Comparison of ENCODE assay signal across 16 cellular contexts in genomic region chr14:77105118-77105517, GRCh38. TPM values are rescaled to one million over a fixed set of nuclear protein-coding genes. Genes with fewer than 3 reads are reported as not detected.
A peak's percentile ranks its signal among the peaks of the same experiment; 100 is the strongest.
DNase-seq lines count a peak whose midpoint lies in the region; TF ChIP-seq lines count a peak whose summit lies in the region.
"Had no signal": no experiment of that assay in that cellular context is flagged by ENCODE, and none has a peak within 500 bp of the region (broad histone marks: within the 10 kb centered on the region; RNA-seq: fewer than 3 reads in every experiment).

No MANE protein-coding gene starts in this region.

- TF ChIP-seq CTCF in breast epithelium (IDR thresholded peaks at IDR 0.05) (no peak), MCF 10A (IDR thresholded peaks at IDR 0.05; ENCODE audit: unreplicated experiment) (no peak), neural crest cell (conservative IDR thresholded peaks at IDR 0.05) (no peak), tibial artery (IDR thresholded peaks at IDR 0.05) (no peak), mammary epithelial cell (conservative IDR thresholded peaks at IDR 0.05 in 1 of 2, IDR thresholded peaks at IDR 0.05 in 1 of 2; ENCODE audit: extremely low read depth in 1 of 2, insufficient read depth in 1 of 2, low read depth in 1 of 2, low read length in 2 of 2) (no peak)

- peaks cover 46% of the 10 kb centered on the region for H3K79me2 ChIP-seq in mammary epithelial cell (ENCODE audit: insufficient read depth, low read length)

- BruUV-seq in MCF 10A (replicated peaks; lab: Mats Ljungman, UMichigan) = no TSS peak
- BruUV-seq in mammary epithelial cell (replicated peaks; lab: Mats Ljungman, UMichigan) = no TSS peak

- H3K27ac ChIP-seq in breast epithelium = peak overlapping the region; percentile 52 to 55
- H3K27ac ChIP-seq in tibial artery = peak overlapping the region; percentile 77 to 98
- no peak overlapping the region for H3K27ac ChIP-seq in mammary epithelial cell (ENCODE audit: insufficient read depth, low read depth, low read length)
- H3K27ac ChIP-seq: A549, Peyer's patch had no signal

- H3K4me1 ChIP-seq in breast epithelium (peaks cover 7 to 14% of the 10 kb centered on the region in 2 donors), tibial artery (peaks cover 0 to 83% (median 68%) of the 10 kb centered on the region in 4 donors), mammary epithelial cell (ENCODE audit: insufficient read depth, low read length) (no peaks in the 10 kb centered on the region)
- H3K4me1 ChIP-seq: A549 had no signal

- H3K4me1 Mint-ChIP-seq in MCF 10A (ENCODE audit: insufficient read depth, unreplicated experiment) = peaks cover 26% of the 10 kb centered on the region
- peaks cover 86% of the 10 kb centered on the region for H3K4me1 Mint-ChIP-seq in neural crest cell

- H3K27me3 Mint-ChIP-seq in MCF 10A (ENCODE audit: insufficient read depth, unreplicated experiment) (no peaks in the 10 kb centered on the region), neural crest cell (ENCODE audit: low read depth) (no peaks in the 10 kb centered on the region)
- H3K27me3 Mint-ChIP-seq: activated CD4-positive, alpha-beta T cell treated with anti-CD3 and anti-CD28 coated beads, Interleukin-2, amount 10 ng/mL, durations not matched to agents 7 days and 5 days had no signal

- H3K9me3 Mint-ChIP-seq in MCF 10A (ENCODE audit: unreplicated experiment) = no peaks in the 10 kb centered on the region
- no peaks in the 10 kb centered on the region for H3K9me3 Mint-ChIP-seq in neural crest cell
- H3K9me3 Mint-ChIP-seq: activated CD4-positive, alpha-beta T cell treated with anti-CD3 and anti-CD28 coated beads, Interleukin-2, amount 10 ng/mL, durations not matched to agents 7 days and 5 days; activated T-helper 2 cell treated with anti-CD3 and anti-CD28 coated beads, Interferon-gamma antibody, Interleukin-2, Interleukin-4, amounts not matched to agents 10 μg/mL and 5 μg/mL and 100 μg/mL, durations not matched to agents 14 hours and 24 hours and 36 hours; HFFc6; T-helper 1 cell treated with Interleukin-12 subunit alpha and Interleukin-12 subunit beta and Interleukin-4 antibody, amounts not matched to agents 30 μg/mL and 1 μg/mL, for 36 hours had no signal

- CTCF ChIA-PET in MCF 10A (lab: Yijun Ruan, JAX) (interaction anchor here (0.5 to 2.4 kb wide), 4 partner anchors 8 to 232 kb away, joined by 3 to 9 read pairs (median 6); no protein-coding TSS in a partner anchor), mammary epithelial cell (lab: Charles Lee; ENCODE audit: low non-redundant PET) (no interaction called here)

- dilution Hi-C loops in mammary epithelial cell (cut with HindIII; ENCODE audit: low sequenced_read_pairs) = no loop called here

- in situ Hi-C loops in mammary epithelial cell (cut with MboI; ENCODE audit: low sequenced_read_pairs in 2 of 2) = no loop called here

- H3K27me3 ChIP-seq in breast epithelium = no peaks in the 10 kb centered on the region
- H3K27me3 ChIP-seq in tibial artery = no peaks in the 10 kb centered on the region
- no peaks in the 10 kb centered on the region for H3K27me3 ChIP-seq in mammary epithelial cell (ENCODE audit: insufficient read depth, low read length)
- H3K27me3 ChIP-seq: Peyer's patch had no signal

- H3K4me3 Mint-ChIP-seq in MCF 10A (ENCODE audit: unreplicated experiment) (no peak overlapping the region), neural crest cell (peak overlapping the region; percentile 35)
- H3K4me3 Mint-ChIP-seq: activated CD4-positive, alpha-beta T cell treated with anti-CD3 and anti-CD28 coated beads, Interleukin-2, amount 10 ng/mL, durations not matched to agents 7 days and 5 days; HFFc6; T-helper 1 cell treated with Interleukin-12 subunit alpha and Interleukin-12 subunit beta and Interleukin-4 antibody, amounts not matched to agents 30 μg/mL and 1 μg/mL, for 36 hours had no signal

- intact Hi-C loops in breast epithelium (cut with DNase I; ENCODE audit: low total_unique reads) = no loop called here
- intact Hi-C loops in MCF 10A (cut with micrococcal nuclease) = no loop called here
- intact Hi-C loops in tibial artery (cut with DNase I; ENCODE audit: low total_unique reads) = no loop called here
- intact Hi-C loops in mammary epithelial cell (cut with micrococcal nuclease) = no loop called here

- POLR2A ChIA-PET in MCF 10A (lab: Yijun Ruan, JAX) = no interaction called here

- H3K4me2 ChIP-seq in mammary epithelial cell (ENCODE audit: insufficient read depth, low read depth, low read length) = no peak overlapping the region
- H3K4me2 ChIP-seq: A549 had no signal

- DNase-seq in breast epithelium (ENCODE audit: low spot score in 2 of 2) (no peak), MCF 10A (ENCODE audit: unreplicated experiment) (no peak), epidermal melanocyte (ENCODE audit: insufficient read length, low spot score) (peak; percentile 47), neural crest cell (ENCODE audit: low read depth, low spot score) (no peak), tibial artery (no peak), DMS153 (lab: John Stamatoyannopoulos, UW) (no peak), mammary epithelial cell (no peak), HuH-7.5 (ENCODE audit: low spot score) (no peak)
- DNase-seq: activated CD4-positive, alpha-beta T cell treated with anti-CD3 and anti-CD28 coated beads, Interleukin-2, amount 10 ng/mL, durations not matched to agents 7 days and 5 days; HFFc6; mucosa of descending colon; Peyer's patch had no signal

- H3K9ac ChIP-seq in mammary epithelial cell (ENCODE audit: insufficient read depth, low read length) = no peak overlapping the region

- no peak overlapping the region for H3K4me3 ChIP-seq in breast epithelium
- H3K4me3 ChIP-seq in tibial artery = no peak overlapping the region
- no peak overlapping the region for H3K4me3 ChIP-seq in mammary epithelial cell (replicated peaks in 1 of 3; ENCODE audit: insufficient read depth in 1 of 3, low read depth in 2 of 3, low read length in 3 of 3)
- H3K4me3 ChIP-seq: A549, mucosa of descending colon, Peyer's patch had no signal

- no peak for TF ChIP-seq POLR2A in breast epithelium (IDR thresholded peaks at IDR 0.05)

- H3K27ac Mint-ChIP-seq in MCF 10A (ENCODE audit: low read depth, unreplicated experiment) = no peak overlapping the region
- peak overlapping the region; percentile 66 for H3K27ac Mint-ChIP-seq in neural crest cell (ENCODE audit: unreplicated experiment)
- H3K27ac Mint-ChIP-seq: activated CD4-positive, alpha-beta T cell treated with anti-CD3 and anti-CD28 coated beads, Interleukin-2, amount 10 ng/mL, durations not matched to agents 7 days and 5 days; activated T-helper 2 cell treated with anti-CD3 and anti-CD28 coated beads, Interferon-gamma antibody, Interleukin-2, Interleukin-4, amounts not matched to agents 10 μg/mL and 5 μg/mL and 100 μg/mL, durations not matched to agents 14 hours and 24 hours and 36 hours; HFFc6; T-helper 1 cell treated with Interleukin-12 subunit alpha and Interleukin-12 subunit beta and Interleukin-4 antibody, amounts not matched to agents 30 μg/mL and 1 μg/mL, for 36 hours had no signal

- WGBS in mammary epithelial cell (ENCODE audit: low coverage, missing lambda C conversion rate) = 67% methylated on average over 4 of the region's 4 CpGs

- H3K36me3 ChIP-seq in breast epithelium (no peaks in the 10 kb centered on the region), tibial artery (peaks cover 24 to 38% (median 34%) of the 10 kb centered on the region in 3 donors), mammary epithelial cell (ENCODE audit: insufficient read depth, low read length) (peaks cover 5% of the 10 kb centered on the region)

- H2AFZ ChIP-seq in mammary epithelial cell (ENCODE audit: low read depth, low read length) = no peak overlapping the region

- H3K36me3 Mint-ChIP-seq in MCF 10A (ENCODE audit: insufficient read depth, unreplicated experiment) = peaks cover 44% of the 10 kb centered on the region
- H3K36me3 Mint-ChIP-seq in neural crest cell (ENCODE audit: low read depth) = peaks cover 15% of the 10 kb centered on the region

- H4K20me1 ChIP-seq in mammary epithelial cell (ENCODE audit: insufficient read depth, low read length) = no peaks in the 10 kb centered on the region

- no peaks in the 10 kb centered on the region for H3K9me3 ChIP-seq in breast epithelium
- H3K9me3 ChIP-seq in tibial artery = no peaks in the 10 kb centered on the region
- H3K9me3 ChIP-seq in mammary epithelial cell (replicated peaks; ENCODE audit: insufficient read depth, low read length) = no peaks in the 10 kb centered on the region
- H3K9me3 ChIP-seq: A549, mucosa of descending colon, Peyer's patch had no signal

RNA-seq across cellular contexts. Expression of gene CIPC, which starts 7.1 kb away (rescaled TPM):
- 10 to 100 TPM; 40.6 to 64.8 (median 50.7) TPM for total RNA-seq in breast epithelium
- 9.7 and 11.4 TPM in 2 replicates for total RNA-seq in MCF 10A (2022)
- 28.7 and 29.8 TPM in 2 replicates for total RNA-seq in neural crest cell
- 10 to 100 TPM; 11.6 to 30.2 TPM for total RNA-seq in mammary epithelial cell
- polyA plus RNA-seq in mammary epithelial cell = 9.9 TPM
- polyA minus RNA-seq in mammary epithelial cell = 14.5 TPM

RNA-seq across cellular contexts. Expression of gene ZDHHC22, which starts 36.5 kb away (rescaled TPM):
- total RNA-seq in breast epithelium = not detected
- total RNA-seq in MCF 10A (2022) = not detected in 2 replicates
- 5.6 and 5.9 TPM in 2 replicates for total RNA-seq in neural crest cell
- not detected for total RNA-seq in mammary epithelial cell
- polyA plus RNA-seq in mammary epithelial cell = not detected
- not detected for polyA minus RNA-seq in mammary epithelial cell
- total RNA-seq: activated CD4-positive, alpha-beta T cell treated with anti-CD3 and anti-CD28 coated beads, Interleukin-2, amount 10 ng/mL, durations not matched to agents 7 days and 5 days; activated T-helper 2 cell treated with anti-CD3 and anti-CD28 coated beads, Interferon-gamma antibody, Interleukin-2, Interleukin-4, amounts not matched to agents 10 μg/mL and 5 μg/mL and 100 μg/mL, durations not matched to agents 14 hours and 24 hours and 36 hours; HFFc6; HT-29 had no signal
